In the genomic region with DNA sequence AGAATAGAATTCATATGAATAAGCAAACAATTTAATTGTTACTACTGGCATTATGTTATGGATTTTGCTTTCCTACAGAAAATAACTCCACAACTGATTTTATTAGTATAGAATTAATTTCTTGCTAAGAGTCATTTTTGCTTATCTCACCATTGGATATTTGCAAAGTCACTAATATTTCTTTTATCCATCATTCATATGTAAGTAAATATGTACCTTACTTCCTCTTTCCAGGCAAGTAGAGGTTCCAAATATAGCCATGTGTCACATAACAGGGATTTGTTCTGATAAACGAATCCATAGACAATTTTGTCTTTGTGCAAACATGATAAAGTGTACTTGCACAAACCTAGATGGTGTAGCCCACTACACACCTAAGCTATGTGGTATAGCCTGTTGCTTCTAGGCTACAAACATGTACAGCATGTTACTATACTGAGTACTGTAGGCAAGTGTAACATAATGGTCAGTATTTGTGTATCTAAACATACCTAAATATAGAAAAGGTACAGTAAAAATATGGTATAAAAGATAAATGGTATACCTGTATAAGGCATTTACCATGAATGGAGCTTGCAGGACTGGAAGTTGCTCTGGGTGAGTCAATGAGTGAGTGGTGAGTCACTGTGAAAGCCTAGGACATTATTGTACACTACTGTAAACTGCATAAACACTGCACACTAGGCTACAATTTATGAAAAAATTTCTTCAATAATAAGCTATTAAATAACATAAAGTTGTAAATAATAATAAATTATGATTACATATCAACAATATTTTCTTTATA, we compare ENCODE assay signal across 12 cellular contexts. TPM values are rescaled to one million over a fixed set of nuclear protein-coding genes. Genes with fewer than 3 reads are reported as not detected.
DNase-seq lines count a peak whose midpoint lies in the region; ATAC-seq and FAIRE-seq lines count a peak whose summit lies in the region.
"Had no signal": no experiment of that assay in that cellular context is flagged by ENCODE, and none has a peak within 500 bp of the region (broad histone marks: within the 10 kb centered on the region; RNA-seq: fewer than 3 reads in every experiment).

No MANE protein-coding gene starts in this region.

- DNase-seq in activated T-cell treated with anti-CD3 and anti-CD28 coated beads, Interleukin-2, amount 50 U/mL, for 4 hours: no peak
- no peak for DNase-seq in activated T-cell treated with anti-CD3 and anti-CD28 coated beads, Interleukin-2, amount 50 U/mL, for 24 hours
- DNase-seq in RCC 7860 (ENCODE audit: low spot score): peak; percentile 64
- peak; percentile 83 for DNase-seq in renal cortical epithelial cell (ENCODE audit: low read depth)
- no peak for DNase-seq in NCI-H1417 treated with DMSO at 0.1 percent for 48 hours (lab: John Stamatoyannopoulos, UW)
- no peak for DNase-seq in effector CD4-positive, alpha-beta T cell
- DNase-seq: adrenal gland; effector memory CD4-positive, alpha-beta T cell; right lobe of liver; T-helper 2 cell had no signal

- H3K27me3 Mint-ChIP-seq in activated T-cell treated with anti-CD3 and anti-CD28 coated beads, Interleukin-2, amount 50 U/mL, for 4 hours (ENCODE audit: low read depth): no peaks in the 10 kb centered on the region
- H3K27me3 Mint-ChIP-seq in activated T-cell treated with anti-CD3 and anti-CD28 coated beads, Interleukin-2, amount 50 U/mL, for 24 hours: no peaks in the 10 kb centered on the region

- H3K4me1 Mint-ChIP-seq in activated T-cell treated with anti-CD3 and anti-CD28 coated beads, Interleukin-2, amount 50 U/mL, for 4 hours (ENCODE audit: low read depth): no peaks in the 10 kb centered on the region
- peaks cover 2% of the 10 kb centered on the region for H3K4me1 Mint-ChIP-seq in activated T-cell treated with anti-CD3 and anti-CD28 coated beads, Interleukin-2, amount 50 U/mL, for 24 hours (ENCODE audit: low read depth)

- H3K36me3 Mint-ChIP-seq in activated T-cell treated with anti-CD3 and anti-CD28 coated beads, Interleukin-2, amount 50 U/mL, for 4 hours (ENCODE audit: insufficient read depth): no peaks in the 10 kb centered on the region
- no peaks in the 10 kb centered on the region for H3K36me3 Mint-ChIP-seq in activated T-cell treated with anti-CD3 and anti-CD28 coated beads, Interleukin-2, amount 50 U/mL, for 24 hours (ENCODE audit: low read depth)

- no peak overlapping the region for H3K4me3 Mint-ChIP-seq in activated T-cell treated with anti-CD3 and anti-CD28 coated beads, Interleukin-2, amount 50 U/mL, for 4 hours
- H3K4me3 Mint-ChIP-seq in activated T-cell treated with anti-CD3 and anti-CD28 coated beads, Interleukin-2, amount 50 U/mL, for 24 hours: no peak overlapping the region

- ATAC-seq in activated T-cell treated with anti-CD3 and anti-CD28 coated beads, Interleukin-2, amount 50 U/mL, for 4 hours: peak; percentile 46 to 51
- peak; percentile 48 for ATAC-seq in esophagus mucosa
- no peak for ATAC-seq in HG02678 (IDR thresholded peaks at IDR 0.05; ENCODE audit: unreplicated experiment)

- FAIRE-seq in RCC 7860 (lab: Jason Lieb, UNC): peak; percentile 94

- no peaks in the 10 kb centered on the region for H3K9me3 Mint-ChIP-seq in activated T-cell treated with anti-CD3 and anti-CD28 coated beads, Interleukin-2, amount 50 U/mL, for 4 hours
- H3K9me3 Mint-ChIP-seq in activated T-cell treated with anti-CD3 and anti-CD28 coated beads, Interleukin-2, amount 50 U/mL, for 24 hours: no peaks in the 10 kb centered on the region

- no peak overlapping the region for H3K27ac Mint-ChIP-seq in activated T-cell treated with anti-CD3 and anti-CD28 coated beads, Interleukin-2, amount 50 U/mL, for 24 hours

RNA-seq across cellular contexts. Expression of a gene that starts 18.3 kb away (rescaled TPM):
- under 1 TPM; 0.32 to 0.43 (median 0.35) TPM for total RNA-seq in activated T-cell treated with anti-CD3 and anti-CD28 coated beads, Interleukin-2, amount 50 U/mL, for 4 hours
- total RNA-seq in esophagus mucosa (0.60 TPM), renal cortical epithelial cell (1.1 TPM in 1 of 2 replicates, not detected in the other)

RNA-seq across cellular contexts. Expression of a gene that starts 18.4 kb away (rescaled TPM):
- total RNA-seq in activated T-cell treated with anti-CD3 and anti-CD28 coated beads, Interleukin-2, amount 50 U/mL, for 4 hours: 10 to 100 TPM; 32.8 to 37.2 (median 35.5) TPM
- total RNA-seq in esophagus mucosa (77.0 TPM), renal cortical epithelial cell (55.7 and 116 TPM in 2 replicates)

RNA-seq across cellular contexts. Expression of a gene that starts 27.0 kb away (rescaled TPM):
- 10 to 100 TPM; 52.2 to 61.1 (median 52.5) TPM for total RNA-seq in activated T-cell treated with anti-CD3 and anti-CD28 coated beads, Interleukin-2, amount 50 U/mL, for 4 hours
- total RNA-seq in esophagus mucosa (26.3 TPM), renal cortical epithelial cell (90.3 and 99.5 TPM in 2 replicates)

Comparison
In these comparisons a context has a peak if more than half of its experiments do, and no peak if none do; other contexts are left out.
1. DNase-seq: peak in RCC 7860 (single experiment) and renal cortical epithelial cell (single experiment); none in activated T-cell treated with anti-CD3 and anti-CD28 coated beads, Interleukin-2, amount 50 U/mL, for 4 hours (single experiment), activated T-cell treated with anti-CD3 and anti-CD28 coated beads, Interleukin-2, amount 50 U/mL, for 24 hours (single experiment), NCI-H1417 treated with DMSO at 0.1 percent for 48 hours (single experiment) and effector CD4-positive, alpha-beta T cell (single experiment).